Comparison of ENCODE assay signal across 11 cellular contexts in the genomic region with DNA sequence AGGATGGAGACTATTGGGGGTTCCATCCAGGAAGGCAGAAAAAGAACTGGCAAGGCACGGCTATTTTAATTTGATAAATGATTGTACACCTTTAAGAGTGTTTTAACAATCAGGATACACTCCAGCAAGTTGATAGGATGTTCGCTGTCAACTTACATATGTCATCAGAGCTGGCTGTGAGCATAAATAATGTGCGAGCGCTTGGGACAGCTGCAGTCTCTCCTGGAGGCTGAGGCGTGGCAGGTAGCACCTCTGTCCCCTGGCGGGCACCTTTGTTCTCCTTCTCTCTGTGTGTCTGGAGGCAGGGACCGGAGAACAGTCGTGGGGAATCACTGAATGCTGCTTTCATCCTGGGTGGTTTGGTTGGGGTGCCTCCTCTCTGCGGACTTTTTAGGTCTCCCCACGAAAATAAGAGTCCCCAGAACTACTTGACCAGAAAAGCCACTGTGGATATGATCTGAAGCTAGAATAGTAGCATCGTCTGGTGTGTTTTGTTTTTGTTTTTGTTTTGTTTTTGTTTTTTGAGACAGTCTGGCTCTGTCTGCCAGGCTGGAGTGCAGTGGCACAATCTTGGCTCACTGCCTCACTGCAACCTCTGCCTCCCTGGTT. TPM values are rescaled to one million over a fixed set of nuclear protein-coding genes. Genes with fewer than 3 reads are reported as not detected.
DNase-seq lines count a peak whose midpoint lies in the region; ATAC-seq and TF ChIP-seq lines count a peak whose summit lies in the region.
"Had no signal": no experiment of that assay in that cellular context is flagged by ENCODE, and none has a peak within 500 bp of the region (broad histone marks: within the 10 kb centered on the region; RNA-seq: fewer than 3 reads in every experiment).

No MANE protein-coding gene starts in this region.

- H3K4me3 ChIP-seq in adipocyte (ENCODE audit: low read length) = peak overlapping the region; percentile 85
- peak overlapping the region; percentile 58 for H3K4me3 ChIP-seq in thoracic aorta
- H3K4me3 ChIP-seq: MG63 had no signal

- intact Hi-C loops in left colon (cut with DNase I, micrococcal nuclease) = no loop called here

- H3K36me3 ChIP-seq in adipocyte (ENCODE audit: control insufficient read depth, insufficient read depth, low read length, severe bottlenecking) (no peaks in the 10 kb centered on the region), thoracic aorta (no peaks in the 10 kb centered on the region)

- peaks cover 59% of the 10 kb centered on the region for H3K4me1 ChIP-seq in adipocyte (ENCODE audit: control insufficient read depth, insufficient read depth, low read length)
- H3K4me1 ChIP-seq in thoracic aorta (ENCODE audit: control insufficient read depth in 1 of 2, low read depth in 2 of 2) = peaks cover 42 to 69% of the 10 kb centered on the region in 2 donors

- H3K9me3 ChIP-seq in adipocyte (ENCODE audit: control insufficient read depth, low read length) (no peaks in the 10 kb centered on the region), thoracic aorta (no peaks in the 10 kb centered on the region)
- H3K9me3 ChIP-seq: MG63 had no signal

- H3K27me3 ChIP-seq in adipocyte (replicated peaks; ENCODE audit: control insufficient read depth, insufficient read depth, low read length) = no peaks in the 10 kb centered on the region
- no peaks in the 10 kb centered on the region for H3K27me3 ChIP-seq in thoracic aorta (replicated peaks; ENCODE audit: insufficient read depth)
- H3K27me3 ChIP-seq: MG63 had no signal

- H3K27ac ChIP-seq in thoracic aorta = peak overlapping the region; percentile 88 to 98

- no peak for TF ChIP-seq CTCF in thoracic aorta (IDR thresholded peaks at IDR 0.05)

- DNase-seq in DMS79 treated with DMSO at 0.1 percent for 48 hours (lab: John Stamatoyannopoulos, UW) = peak; percentile 30
- no peak for DNase-seq in DMS79 (lab: John Stamatoyannopoulos, UW)
- DNase-seq in adipocyte (ENCODE audit: low read depth) = no peak
- DNase-seq in left colon = no peak
- no peak for DNase-seq in thoracic aorta (ENCODE audit: low spot score)
- no peak for DNase-seq in effector CD4-positive, alpha-beta T cell
- DNase-seq: activated CD8-positive, alpha-beta T cell treated with anti-CD3 and anti-CD28 coated beads for 36 hours; MG63; occipital lobe had no signal

- ATAC-seq in left colon (peak; percentile 52), thoracic aorta (ENCODE audit: insufficient number of reproducible peaks, low FRiP score, low read depth) (no peak), GM19324 (IDR thresholded peaks at IDR 0.05; ENCODE audit: low FRiP score, unreplicated experiment) (no peak), HG03442 (IDR thresholded peaks at IDR 0.05; ENCODE audit: unreplicated experiment) (no peak)
- ATAC-seq: activated CD8-positive, alpha-beta T cell treated with anti-CD3 and anti-CD28 coated beads for 36 hours had no signal

- H3K9ac ChIP-seq in adipocyte (ENCODE audit: low read length) = peak overlapping the region; percentile 97

RNA-seq across cellular contexts. Expression of a gene that starts 9.4 kb away (rescaled TPM):
- total RNA-seq in left colon (10 to 100 TPM; 12.2 to 14.2 TPM), thoracic aorta (10 to 100 TPM; 41.2 to 69.6 TPM)
